Comparison of ENCODE assay signal across 9 cellular contexts in genomic region chr4:87009095-87009648, GRCh38.
DNase-seq lines count a peak whose midpoint lies in the region; ATAC-seq, FAIRE-seq and TF ChIP-seq lines count a peak whose summit lies in the region.
"Had no signal": no experiment of that assay in that cellular context is flagged by ENCODE, and none has a peak within 500 bp of the region (broad histone marks: within the 10 kb centered on the region; RNA-seq: fewer than 3 reads in every experiment).

No MANE protein-coding gene starts in this region.

- H3K4me2 ChIP-seq in OCI-LY3 (ENCODE audit: low read length): peak overlapping the region; percentile 92

- no peak overlapping the region for H3K9ac ChIP-seq in OCI-LY3 (ENCODE audit: low read length)

- in situ Hi-C loops in gastrocnemius medialis (cut with MboI; ENCODE audit: low sequenced_read_pairs in 4 of 4): loop anchor here (5.0 to 25.0 kb wide), 5 partner anchors 72 to 103 kb away; partner anchors contain the start of gene AFF1 (in 2 of the 4)

- no peak for DNase-seq in GM12892 (ENCODE audit: insufficient read length)
- peak in 1 of 2 experiments; percentile 68 for DNase-seq in erythroblast (lab: John Stamatoyannopoulos, UW)
- no peak for DNase-seq in gastrocnemius medialis

- ATAC-seq in gastrocnemius medialis (no peak), HG03342 (IDR thresholded peaks at IDR 0.05; ENCODE audit: unreplicated experiment) (no peak), HG02623 (IDR thresholded peaks at IDR 0.05; ENCODE audit: unreplicated experiment) (no peak), GM18909 (IDR thresholded peaks at IDR 0.05; ENCODE audit: poor library complexity, unreplicated experiment) (no peak)
- no peak for ATAC-seq in activated CD4-positive, CD25-positive, alpha-beta regulatory T cell treated with anti-CD3 and anti-CD28 coated beads, Interleukin-2, amount 50 U/mL, for 24 hours

- H3K27me3 ChIP-seq in OCI-LY3 (ENCODE audit: low read depth, low read length): no peaks in the 10 kb centered on the region
- H3K27me3 ChIP-seq in gastrocnemius medialis: no peaks in the 10 kb centered on the region
- H3K27me3 ChIP-seq: SJSA1 had no signal

- H3K36me3 ChIP-seq in OCI-LY3 (replicated peaks; ENCODE audit: low read depth, low read length) (no peaks in the 10 kb centered on the region), gastrocnemius medialis (no peaks in the 10 kb centered on the region)
- H3K36me3 ChIP-seq: SJSA1 had no signal

- intact Hi-C loops in gastrocnemius medialis (cut with DNase I; ENCODE audit: low total_unique reads): loop anchor here (5.0 kb wide), 2 partner anchors 98 to 213 kb away; partner anchors contain the start of gene KLHL8

- peaks cover 52% of the 10 kb centered on the region for H4K20me1 ChIP-seq in OCI-LY3 (ENCODE audit: insufficient read depth, low read length)

- peak overlapping the region; percentile 93 for H3K4me3 ChIP-seq in OCI-LY3 (ENCODE audit: low read length)
- peak overlapping the region; percentile 73 to 96 (median 84) for H3K4me3 ChIP-seq in gastrocnemius medialis
- H3K4me3 ChIP-seq: SJSA1 had no signal

- H3K9me3 ChIP-seq in OCI-LY3 (ENCODE audit: insufficient read depth, low read length): no peaks in the 10 kb centered on the region
- H3K9me3 ChIP-seq in gastrocnemius medialis: no peaks in the 10 kb centered on the region
- H3K9me3 ChIP-seq: SJSA1 had no signal

- TF ChIP-seq CTCF in OCI-LY3 (IDR thresholded peaks at IDR 0.05; ENCODE audit: low read depth, low read length) (no peak), gastrocnemius medialis (IDR thresholded peaks at IDR 0.05 in 4 of 5, conservative IDR thresholded peaks at IDR 0.05 in 1 of 5) (no peak)

- H3K4me1 ChIP-seq in OCI-LY3 (ENCODE audit: low read length): peaks cover 63% of the 10 kb centered on the region
- peaks cover 69 to 81% of the 10 kb centered on the region in 2 donors for H3K4me1 ChIP-seq in gastrocnemius medialis

- H3K27ac ChIP-seq in OCI-LY3 (ENCODE audit: low read length) (no peak overlapping the region), gastrocnemius medialis (peak overlapping the region; percentile 93 to 97 (median 96))
- H3K27ac ChIP-seq: SJSA1 had no signal

- TF ChIP-seq POLR2A in GM12892 (IDR thresholded peaks at IDR 0.05; ENCODE audit: low read depth, low read length) (no peak), erythroblast (IDR thresholded peaks at IDR 0.05; ENCODE audit: low read length) (peak; percentile 38), gastrocnemius medialis (IDR thresholded peaks at IDR 0.05) (peak in 1 of 2 donors; percentile 24)

- no peak overlapping the region for H2AFZ ChIP-seq in OCI-LY3 (ENCODE audit: low read depth, low read length)

- peaks cover 80% of the 10 kb centered on the region for H3K79me2 ChIP-seq in OCI-LY3 (ENCODE audit: low read length)

- FAIRE-seq in GM12892 (lab: Jason Lieb, UNC): peak; percentile 76
